Comparison of ENCODE assay signal across 19 cellular contexts in the genomic region with DNA sequence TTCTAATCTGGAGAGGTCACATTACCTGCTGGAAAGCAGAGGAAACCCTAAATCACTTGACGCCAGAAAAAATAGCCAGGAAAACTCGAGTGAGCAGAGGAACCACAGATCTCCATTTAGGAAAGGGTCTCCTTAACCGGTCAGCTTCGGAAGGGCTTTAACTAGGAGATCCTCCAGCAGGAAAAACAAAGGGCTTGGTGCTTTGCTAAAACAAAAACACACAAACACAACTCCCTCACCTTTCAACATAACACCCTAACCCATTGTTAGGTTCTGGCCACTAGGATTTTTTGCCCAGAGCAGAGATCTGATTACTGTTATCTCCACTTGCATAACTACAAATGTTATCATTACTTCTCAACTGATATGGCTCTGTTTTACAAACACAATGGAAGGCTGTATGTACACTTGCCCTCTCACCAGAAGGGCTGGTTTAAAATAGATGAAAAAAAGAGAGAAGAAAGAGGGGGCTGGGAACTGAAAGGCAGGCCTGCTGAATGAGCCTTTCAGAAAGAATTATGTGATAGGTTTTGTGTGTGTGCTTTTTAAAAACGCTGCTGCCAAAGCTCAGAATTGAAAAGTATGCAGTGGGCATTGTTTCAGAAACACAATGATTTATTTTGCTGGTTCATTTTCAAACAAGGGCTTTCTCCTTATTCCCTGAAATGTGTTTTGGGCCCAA.
DNase-seq lines count a peak whose midpoint lies in the region; ATAC-seq and TF ChIP-seq lines count a peak whose summit lies in the region.
"Had no signal": no experiment of that assay in that cellular context is flagged by ENCODE, and none has a peak within 500 bp of the region (broad histone marks: within the 10 kb centered on the region; RNA-seq: fewer than 3 reads in every experiment).

No MANE protein-coding gene starts in this region.

- TF ChIP-seq CTCF in WTC11 (IDR thresholded peaks at IDR 0.05): no peak

- no peak; the same call in 1 of the 2 replicates for ATAC-seq in WTC11
- no peak for ATAC-seq in stimulated activated naive CD8-positive, alpha-beta T cell treated with anti-CD3 and anti-CD28 coated beads, Interleukin-15, Interleukin-2, amounts not matched to agents 100 U/mL and 50 U/mL, for 24 hours
- ATAC-seq: activated CD4-positive, alpha-beta T cell treated with anti-CD3 and anti-CD28 coated beads for 36 hours; stimulated activated memory B cell treated with anti-CD40 and anti-IgM and Interleukin-4, amounts not matched to agents 10 μg/mL and 1 μg/mL and 100 μg/mL, for 72 hours had no signal

- no peaks in the 10 kb centered on the region for H3K36me3 Mint-ChIP-seq in WTC11
- H3K36me3 Mint-ChIP-seq: immature natural killer cell; stimulated activated memory B cell treated with anti-CD40 and anti-IgM and Interleukin-4, amounts not matched to agents 10 μg/mL and 1 μg/mL and 100 μg/mL, for 72 hours had no signal

- CTCF ChIA-PET in WTC11 (lab: Charles Lee): interaction anchor here (1.7 kb wide), 1 partner anchor 226 kb away, joined by 3 read pairs; no protein-coding TSS in a partner anchor

- H3K27me3 Mint-ChIP-seq in WTC11 (ENCODE audit: low read depth): no peaks in the 10 kb centered on the region; the same call in none of the 2 replicates
- H3K27me3 Mint-ChIP-seq: stimulated activated memory B cell treated with anti-CD40 and anti-IgM and Interleukin-4, amounts not matched to agents 10 μg/mL and 1 μg/mL and 100 μg/mL, for 72 hours had no signal

- DNase-seq in ELF-1 (ENCODE audit: low read depth, low spot score) (peak; percentile 64), WTC11 (ENCODE audit: low spot score) (no peak), inferior parietal cortex (ENCODE audit: extremely low spot score) (peak; percentile 51), putamen (ENCODE audit: low spot score) (peak; percentile 68), SIG-M5 (lab: John Stamatoyannopoulos, UW) (no peak), UCSD-AML1 (lab: John Stamatoyannopoulos, UW; ENCODE audit: unreplicated experiment) (no peak)
- DNase-seq in stimulated activated naive CD8-positive, alpha-beta T cell treated with anti-CD3 and anti-CD28 coated beads, Interleukin-15, Interleukin-2, amounts not matched to agents 100 U/mL and 50 U/mL, for 24 hours: no peak
- no peak for DNase-seq in stimulated activated CD4-positive, alpha-beta T cell treated with anti-CD3 and anti-CD28 coated beads, Interleukin-2, amount 100 ng/mL, for 24 hours
- DNase-seq: activated CD4-positive, alpha-beta T cell treated with anti-CD3 and anti-CD28 coated beads for 36 hours; activated CD8-positive, alpha-beta memory T cell treated with anti-CD3 and anti-CD28 coated beads, Interleukin-2, amount 50 U/mL, for 4 hours; activated gamma-delta T cell treated with Interleukin-2 at 50 U/mL for 16 hours; EL; immature natural killer cell; Kasumi-1; NCI-H1417; NCI-H510A treated with DMSO at 0.1 percent for 48 hours; occipital lobe; SHP77 treated with DMSO at 0.1 percent for 48 hours had no signal

- H3K27ac Mint-ChIP-seq in WTC11: peak overlapping the region; percentile 71; the same call in 1 of the 2 replicates
- H3K27ac Mint-ChIP-seq: activated CD4-positive, alpha-beta T cell treated with anti-CD3 and anti-CD28 coated beads for 36 hours; immature natural killer cell; stimulated activated memory B cell treated with anti-CD40 and anti-IgM and Interleukin-4, amounts not matched to agents 10 μg/mL and 1 μg/mL and 100 μg/mL, for 72 hours had no signal

- H3K4me3 Mint-ChIP-seq in WTC11: no peak overlapping the region
- H3K4me3 Mint-ChIP-seq: activated CD4-positive, alpha-beta T cell treated with anti-CD3 and anti-CD28 coated beads for 36 hours; immature natural killer cell; stimulated activated memory B cell treated with anti-CD40 and anti-IgM and Interleukin-4, amounts not matched to agents 10 μg/mL and 1 μg/mL and 100 μg/mL, for 72 hours had no signal

- POLR2A ChIA-PET in WTC11 (lab: Charles Lee): no interaction called here

- no peaks in the 10 kb centered on the region for H3K9me3 Mint-ChIP-seq in WTC11
- H3K9me3 Mint-ChIP-seq: stimulated activated memory B cell treated with anti-CD40 and anti-IgM and Interleukin-4, amounts not matched to agents 10 μg/mL and 1 μg/mL and 100 μg/mL, for 72 hours had no signal

- H3K4me1 Mint-ChIP-seq in WTC11: peaks cover 17% of the 10 kb centered on the region
- H3K4me1 Mint-ChIP-seq: activated CD4-positive, alpha-beta T cell treated with anti-CD3 and anti-CD28 coated beads for 36 hours; immature natural killer cell; stimulated activated memory B cell treated with anti-CD40 and anti-IgM and Interleukin-4, amounts not matched to agents 10 μg/mL and 1 μg/mL and 100 μg/mL, for 72 hours had no signal

TF ChIP-seq in WTC11, 78 proteins besides CTCF, POLR2A, EP300 and RAD21 (continues in another document):
- TF ChIP-seq, protein P1, sequence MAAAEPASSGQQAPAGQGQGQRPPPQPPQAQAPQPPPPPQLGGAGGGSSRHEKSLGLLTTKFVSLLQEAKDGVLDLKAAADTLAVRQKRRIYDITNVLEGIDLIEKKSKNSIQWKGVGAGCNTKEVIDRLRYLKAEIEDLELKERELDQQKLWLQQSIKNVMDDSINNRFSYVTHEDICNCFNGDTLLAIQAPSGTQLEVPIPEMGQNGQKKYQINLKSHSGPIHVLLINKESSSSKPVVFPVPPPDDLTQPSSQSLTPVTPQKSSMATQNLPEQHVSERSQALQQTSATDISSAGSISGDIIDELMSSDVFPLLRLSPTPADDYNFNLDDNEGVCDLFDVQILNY (CRISPR knock-in tag; IDR thresholded peaks at IDR 0.05): no peak
- TF ChIP-seq, protein P2, sequence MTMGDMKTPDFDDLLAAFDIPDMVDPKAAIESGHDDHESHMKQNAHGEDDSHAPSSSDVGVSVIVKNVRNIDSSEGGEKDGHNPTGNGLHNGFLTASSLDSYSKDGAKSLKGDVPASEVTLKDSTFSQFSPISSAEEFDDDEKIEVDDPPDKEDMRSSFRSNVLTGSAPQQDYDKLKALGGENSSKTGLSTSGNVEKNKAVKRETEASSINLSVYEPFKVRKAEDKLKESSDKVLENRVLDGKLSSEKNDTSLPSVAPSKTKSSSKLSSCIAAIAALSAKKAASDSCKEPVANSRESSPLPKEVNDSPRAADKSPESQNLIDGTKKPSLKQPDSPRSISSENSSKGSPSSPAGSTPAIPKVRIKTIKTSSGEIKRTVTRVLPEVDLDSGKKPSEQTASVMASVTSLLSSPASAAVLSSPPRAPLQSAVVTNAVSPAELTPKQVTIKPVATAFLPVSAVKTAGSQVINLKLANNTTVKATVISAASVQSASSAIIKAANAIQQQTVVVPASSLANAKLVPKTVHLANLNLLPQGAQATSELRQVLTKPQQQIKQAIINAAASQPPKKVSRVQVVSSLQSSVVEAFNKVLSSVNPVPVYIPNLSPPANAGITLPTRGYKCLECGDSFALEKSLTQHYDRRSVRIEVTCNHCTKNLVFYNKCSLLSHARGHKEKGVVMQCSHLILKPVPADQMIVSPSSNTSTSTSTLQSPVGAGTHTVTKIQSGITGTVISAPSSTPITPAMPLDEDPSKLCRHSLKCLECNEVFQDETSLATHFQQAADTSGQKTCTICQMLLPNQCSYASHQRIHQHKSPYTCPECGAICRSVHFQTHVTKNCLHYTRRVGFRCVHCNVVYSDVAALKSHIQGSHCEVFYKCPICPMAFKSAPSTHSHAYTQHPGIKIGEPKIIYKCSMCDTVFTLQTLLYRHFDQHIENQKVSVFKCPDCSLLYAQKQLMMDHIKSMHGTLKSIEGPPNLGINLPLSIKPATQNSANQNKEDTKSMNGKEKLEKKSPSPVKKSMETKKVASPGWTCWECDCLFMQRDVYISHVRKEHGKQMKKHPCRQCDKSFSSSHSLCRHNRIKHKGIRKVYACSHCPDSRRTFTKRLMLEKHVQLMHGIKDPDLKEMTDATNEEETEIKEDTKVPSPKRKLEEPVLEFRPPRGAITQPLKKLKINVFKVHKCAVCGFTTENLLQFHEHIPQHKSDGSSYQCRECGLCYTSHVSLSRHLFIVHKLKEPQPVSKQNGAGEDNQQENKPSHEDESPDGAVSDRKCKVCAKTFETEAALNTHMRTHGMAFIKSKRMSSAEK (CRISPR knock-in tag; IDR thresholded peaks at IDR 0.05; ENCODE audit: borderline replicate concordance): no peak
- no peak for TF ChIP-seq GRHL2 (CRISPR knock-in tag; IDR thresholded peaks at IDR 0.05; ENCODE audit: insufficient replicate concordance, severe bottlenecking)
- TF ChIP-seq, protein P3, sequence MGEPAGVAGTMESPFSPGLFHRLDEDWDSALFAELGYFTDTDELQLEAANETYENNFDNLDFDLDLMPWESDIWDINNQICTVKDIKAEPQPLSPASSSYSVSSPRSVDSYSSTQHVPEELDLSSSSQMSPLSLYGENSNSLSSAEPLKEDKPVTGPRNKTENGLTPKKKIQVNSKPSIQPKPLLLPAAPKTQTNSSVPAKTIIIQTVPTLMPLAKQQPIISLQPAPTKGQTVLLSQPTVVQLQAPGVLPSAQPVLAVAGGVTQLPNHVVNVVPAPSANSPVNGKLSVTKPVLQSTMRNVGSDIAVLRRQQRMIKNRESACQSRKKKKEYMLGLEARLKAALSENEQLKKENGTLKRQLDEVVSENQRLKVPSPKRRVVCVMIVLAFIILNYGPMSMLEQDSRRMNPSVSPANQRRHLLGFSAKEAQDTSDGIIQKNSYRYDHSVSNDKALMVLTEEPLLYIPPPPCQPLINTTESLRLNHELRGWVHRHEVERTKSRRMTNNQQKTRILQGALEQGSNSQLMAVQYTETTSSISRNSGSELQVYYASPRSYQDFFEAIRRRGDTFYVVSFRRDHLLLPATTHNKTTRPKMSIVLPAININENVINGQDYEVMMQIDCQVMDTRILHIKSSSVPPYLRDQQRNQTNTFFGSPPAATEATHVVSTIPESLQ (CRISPR knock-in tag; IDR thresholded peaks at IDR 0.05): no peak
- TF ChIP-seq NFATC4 (CRISPR knock-in tag; IDR thresholded peaks at IDR 0.05): no peak
- TF ChIP-seq, protein P4, sequence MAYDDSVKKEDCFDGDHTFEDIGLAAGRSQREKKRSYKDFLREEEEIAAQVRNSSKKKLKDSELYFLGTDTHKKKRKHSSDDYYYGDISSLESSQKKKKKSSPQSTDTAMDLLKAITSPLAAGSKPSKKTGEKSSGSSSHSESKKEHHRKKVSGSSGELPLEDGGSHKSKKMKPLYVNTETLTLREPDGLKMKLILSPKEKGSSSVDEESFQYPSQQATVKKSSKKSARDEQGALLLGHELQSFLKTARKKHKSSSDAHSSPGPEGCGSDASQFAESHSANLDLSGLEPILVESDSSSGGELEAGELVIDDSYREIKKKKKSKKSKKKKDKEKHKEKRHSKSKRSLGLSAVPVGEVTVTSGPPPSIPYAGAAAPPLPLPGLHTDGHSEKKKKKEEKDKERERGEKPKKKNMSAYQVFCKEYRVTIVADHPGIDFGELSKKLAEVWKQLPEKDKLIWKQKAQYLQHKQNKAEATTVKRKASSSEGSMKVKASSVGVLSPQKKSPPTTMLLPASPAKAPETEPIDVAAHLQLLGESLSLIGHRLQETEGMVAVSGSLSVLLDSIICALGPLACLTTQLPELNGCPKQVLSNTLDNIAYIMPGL (CRISPR knock-in tag; IDR thresholded peaks at IDR 0.05): no peak
- no peak for TF ChIP-seq ZNF423 (CRISPR knock-in tag; IDR thresholded peaks at IDR 0.05)

Comparison
In these comparisons a context has a peak if more than half of its experiments do, and no peak if none do; other contexts are left out.
1. DNase-seq: peak in ELF-1 (single experiment), inferior parietal cortex (single experiment) and putamen (single experiment); none in WTC11 (single experiment), stimulated activated naive CD8-positive, alpha-beta T cell treated with anti-CD3 and anti-CD28 coated beads, Interleukin-15, Interleukin-2, amounts not matched to agents 100 U/mL and 50 U/mL, for 24 hours (single experiment), SIG-M5 (single experiment), stimulated activated CD4-positive, alpha-beta T cell treated with anti-CD3 and anti-CD28 coated beads, Interleukin-2, amount 100 ng/mL, for 24 hours (0 of 2) and UCSD-AML1 (single experiment).